In genomic region chr1:40389234-40389815, GRCh38 we compare ENCODE assay signal across 10 cellular contexts. TPM values are rescaled to one million over a fixed set of nuclear protein-coding genes. Genes with fewer than 3 reads are reported as not detected.
DNase-seq lines count a peak whose midpoint lies in the region; ATAC-seq, FAIRE-seq and TF ChIP-seq lines count a peak whose summit lies in the region.
"Had no signal": no experiment of that assay in that cellular context is flagged by ENCODE, and none has a peak within 500 bp of the region (broad histone marks: within the 10 kb centered on the region; RNA-seq: fewer than 3 reads in every experiment).

No MANE protein-coding gene starts in this region.

- peak overlapping the region in 9 of 11 experiments; percentile 41 to 100 (median 97); a peak in 15 of 22 replicates for H3K27ac ChIP-seq in BLaER1 treated with 17β-estradiol and CSF1 and Interleukin-3, amounts not matched to agents 10 nM and 100 nM
- H3K27ac ChIP-seq in MM.1S (ENCODE audit: low read length), result peak overlapping the region; percentile 91
- peak overlapping the region; percentile 45 for H3K27ac ChIP-seq in GM12878 (ENCODE audit: control insufficient read depth, insufficient read depth)

- no TSS peak for BruUV-seq in GM12878 (replicated peaks; lab: Mats Ljungman, UMichigan)

- TF ChIP-seq EP300 in GM12878 (IDR thresholded peaks at IDR 0.05; ENCODE audit: borderline replicate concordance in 1 of 2, control insufficient read depth in 1 of 2, low read depth in 2 of 2, low read length in 2 of 2), result no peak

- SMC1A ChIA-PET in GM12878 (lab: Charles Lee; ENCODE audit: uncharacterized antibody, unreplicated experiment), result interaction anchor here (0.9 to 18.1 kb wide), 4 partner anchors 12 to 45 kb away, joined by 3 to 426 read pairs (median 15); partner anchors contain the start of gene SMAP2

- peaks cover 13 to 34% (median 18%) of the 10 kb centered on the region in 11 experiments for H3K36me3 ChIP-seq in BLaER1 treated with 17β-estradiol and CSF1 and Interleukin-3, amounts not matched to agents 10 nM and 100 nM
- H3K36me3 ChIP-seq in MM.1S (replicated peaks; ENCODE audit: insufficient read depth, low read length), result no peaks in the 10 kb centered on the region
- peaks cover 2 to 8% of the 10 kb centered on the region in 2 experiments; a peak in 3 of 4 replicates for H3K36me3 ChIP-seq in GM12878 (ENCODE audit: control insufficient read depth in 2 of 2, insufficient read depth in 2 of 2, low read length in 1 of 2)

- TF ChIP-seq RAD21 in GM12878 (IDR thresholded peaks at IDR 0.05; ENCODE audit: insufficient read depth, low read depth, low read length), result no peak

- no peaks in the 10 kb centered on the region for H4K20me1 ChIP-seq in BLaER1 treated with 17β-estradiol and CSF1 and Interleukin-3, amounts not matched to agents 10 nM and 100 nM
- H4K20me1 ChIP-seq in MM.1S (ENCODE audit: insufficient read depth, low read length) (no peaks in the 10 kb centered on the region), GM12878 (ENCODE audit: control insufficient read depth, insufficient read depth) (no peaks in the 10 kb centered on the region; the same call in 1 of the 2 replicates)

- peak; percentile 57 for DNase-seq in MM.1S
- DNase-seq in GM12878 (ENCODE audit: low read depth, low spot score), result no peak
- peak in 6 of 10 donors; percentile 32 to 67 (median 56) for DNase-seq in naive thymus-derived CD8-positive, alpha-beta T cell
- no peak for DNase-seq in omental fat pad (ENCODE audit: low spot score)
- DNase-seq in NCI-H524 (lab: John Stamatoyannopoulos, UW), result no peak
- DNase-seq: SHP77 treated with DMSO at 0.1 percent for 48 hours had no signal

- intact Hi-C loops in GM12878 (cut with micrococcal nuclease; ENCODE audit: unreplicated experiment), result no loop called here

- POLR2A ChIA-PET in GM12878 (lab: Charles Lee), result interaction anchor here (0.9 to 15.7 kb wide), 3 partner anchors 10 to 25 kb away, joined by 3 to 243 read pairs (median 22); no protein-coding TSS in a partner anchor
- POLR2A ChIA-PET in naive thymus-derived CD8-positive, alpha-beta T cell (lab: Charles Lee), result interaction anchor here (0.6 to 15.9 kb wide), 11 partner anchors 8 to 329 kb away, joined by 3 to 384 read pairs (median 6); partner anchors contain the start of genes COL9A2, SMAP2 and ZMPSTE24

- peaks cover 0 to 20% (median 6%) of the 10 kb centered on the region in 11 experiments; a peak in 8 of 22 replicates for H3K9me3 ChIP-seq in BLaER1 treated with 17β-estradiol and CSF1 and Interleukin-3, amounts not matched to agents 10 nM and 100 nM (replicated peaks in 1 of 11)
- H3K9me3 ChIP-seq in MM.1S (replicated peaks; ENCODE audit: insufficient read depth, low read length) (no peaks in the 10 kb centered on the region), GM12878 (replicated peaks; ENCODE audit: control insufficient read depth, insufficient read depth, low read length) (no peaks in the 10 kb centered on the region)
- H3K9me3 ChIP-seq: Caco-2 had no signal

- ATAC-seq in GM12878, result no peak
- peak; percentile 7 to 24 for ATAC-seq in naive thymus-derived CD8-positive, alpha-beta T cell
- ATAC-seq in omental fat pad (ENCODE audit: low FRiP score), result no peak
- ATAC-seq in HG03039 (IDR thresholded peaks at IDR 0.05; ENCODE audit: unreplicated experiment), result no peak
- ATAC-seq in HG02840 (IDR thresholded peaks at IDR 0.05; ENCODE audit: low FRiP score, unreplicated experiment), result no peak

- peaks cover 35 to 95% (median 84%) of the 10 kb centered on the region in 4 donors for H3K4me1 Mint-ChIP-seq in naive thymus-derived CD8-positive, alpha-beta T cell

- TF ChIP-seq CTCF in MM.1S (IDR thresholded peaks at IDR 0.05; ENCODE audit: low read length) (no peak), GM12878 (IDR thresholded peaks at IDR 0.05 in 2 of 3, conservative IDR thresholded peaks at IDR 0.05 in 1 of 3; ENCODE audit: control insufficient read depth in 2 of 3, extremely low read depth in 1 of 3, insufficient read depth in 1 of 3, low read depth in 3 of 3, low read length in 3 of 3) (no peak), omental fat pad (IDR thresholded peaks at IDR 0.05) (no peak)

- no peak overlapping the region for H2AFZ ChIP-seq in MM.1S (ENCODE audit: low read length)
- no peak overlapping the region for H2AFZ ChIP-seq in GM12878 (ENCODE audit: control insufficient read depth, low read depth, low read length)

- in situ Hi-C loops in GM12878 (cut with MboI), result no loop called here

- H3K27ac Mint-ChIP-seq in naive thymus-derived CD8-positive, alpha-beta T cell, result peak overlapping the region; percentile 97 to 100 (median 99)

- H3K36me3 Mint-ChIP-seq in naive thymus-derived CD8-positive, alpha-beta T cell, result peaks cover 0 to 36% (median 22%) of the 10 kb centered on the region in 3 donors

- H3K4me2 ChIP-seq in BLaER1 treated with 17β-estradiol and CSF1 and Interleukin-3, amounts not matched to agents 10 nM and 100 nM, result peak overlapping the region in 6 of 11 experiments; percentile 34 to 98 (median 70); a peak in 11 of 22 replicates
- H3K4me2 ChIP-seq in MM.1S (ENCODE audit: low read depth, low read length) (peak overlapping the region; percentile 57; the same call in 1 of the 2 replicates), GM12878 (ENCODE audit: control insufficient read depth, insufficient read depth) (peak overlapping the region; percentile 11)

- no peaks in the 10 kb centered on the region for H3K9me3 Mint-ChIP-seq in naive thymus-derived CD8-positive, alpha-beta T cell

- H3K4me3 ChIP-seq in BLaER1 treated with 17β-estradiol and CSF1 and Interleukin-3, amounts not matched to agents 10 nM and 100 nM, result peak overlapping the region in 1 of 10 experiments; percentile 3; a peak in 1 of 20 replicates
- no peak overlapping the region for H3K4me3 ChIP-seq in MM.1S (ENCODE audit: low read length)
- no peak overlapping the region for H3K4me3 ChIP-seq in GM12878

- FAIRE-seq in GM12878 (lab: Jason Lieb, UNC), result no peak

- H3F3A ChIP-seq in MM.1S (ENCODE audit: insufficient read depth, low read length), result peaks cover 54% of the 10 kb centered on the region

- CTCF ChIA-PET in GM12878 (lab: Yijun Ruan, JAX), result interaction anchor here (1.2 to 18.7 kb wide), 2 partner anchors 13 to 144 kb away, joined by 3 to 271 read pairs; no protein-coding TSS in a partner anchor

- peaks cover 55 to 95% (median 88%) of the 10 kb centered on the region in 10 experiments for H3K4me1 ChIP-seq in BLaER1 treated with 17β-estradiol and CSF1 and Interleukin-3, amounts not matched to agents 10 nM and 100 nM
- H3K4me1 ChIP-seq in MM.1S (ENCODE audit: low read length) (peaks cover 70% of the 10 kb centered on the region), GM12878 (ENCODE audit: control insufficient read depth, insufficient read depth, low read length) (peaks cover 70% of the 10 kb centered on the region)
- H3K4me1 ChIP-seq: Caco-2 had no signal

- no peaks in the 10 kb centered on the region for H3K27me3 ChIP-seq in BLaER1 treated with 17β-estradiol and CSF1 and Interleukin-3, amounts not matched to agents 10 nM and 100 nM
- H3K27me3 ChIP-seq in MM.1S (replicated peaks; ENCODE audit: insufficient read depth, low read length) (no peaks in the 10 kb centered on the region), GM12878 (replicated peaks in 1 of 2; ENCODE audit: control insufficient read depth in 2 of 2, insufficient read depth in 2 of 2, low read length in 1 of 2) (no peaks in the 10 kb centered on the region)

- 0 out of 2 replicates have a peak, but pooled peaks have one; percentile 17 for TF ChIP-seq POLR2A in GM12878 (IDR thresholded peaks at IDR 0.05; ENCODE audit: low read depth, low read length)

- peak overlapping the region; percentile 84 to 99 (median 95) for H3K4me3 Mint-ChIP-seq in naive thymus-derived CD8-positive, alpha-beta T cell

- H3K9me2 ChIP-seq in MM.1S (replicated peaks; ENCODE audit: insufficient read depth, low read length), result no peaks in the 10 kb centered on the region

- RAD21 ChIA-PET in GM12878 (lab: Charles Lee; ENCODE audit: unreplicated experiment), result interaction anchor here (2.3 to 12.1 kb wide), 2 partner anchors 10 to 15 kb away, joined by 8 to 189 read pairs; partner anchors contain the start of gene SMAP2

- H3K79me2 ChIP-seq in MM.1S (ENCODE audit: low read length), result peaks cover 87% of the 10 kb centered on the region
- peaks cover 94% of the 10 kb centered on the region for H3K79me2 ChIP-seq in GM12878 (ENCODE audit: control insufficient read depth, insufficient read depth, low read length)

- no peaks in the 10 kb centered on the region for H3K27me3 Mint-ChIP-seq in naive thymus-derived CD8-positive, alpha-beta T cell

- peak overlapping the region in 3 of 11 experiments; percentile 7 to 98 (median 65); a peak in 6 of 22 replicates for H3K9ac ChIP-seq in BLaER1 treated with 17β-estradiol and CSF1 and Interleukin-3, amounts not matched to agents 10 nM and 100 nM
- H3K9ac ChIP-seq in MM.1S (ENCODE audit: low read length) (peak overlapping the region; percentile 50), GM12878 (ENCODE audit: control insufficient read depth, insufficient read depth, low read length) (no peak overlapping the region)

- 30% methylated on average over 3 of the region's 3 CpGs for WGBS in GM12878 (ENCODE audit: insufficient coverage, insufficient replicate concordance, low lambda C conversion rate, missing lambda C conversion rate)

TF ChIP-seq in GM12878, 131 proteins besides CTCF, POLR2A, EP300 and RAD21 (continues in another document):
- no peak for TF ChIP-seq CEBPB (IDR thresholded peaks at IDR 0.05; ENCODE audit: borderline replicate concordance in 1 of 2, low read depth in 2 of 2, low read length in 2 of 2)
- no peak for TF ChIP-seq SUZ12 (IDR thresholded peaks at IDR 0.05; ENCODE audit: unreplicated experiment)

RNA-seq across cellular contexts. Expression of gene SMAP2, which starts 15.8 kb away (rescaled TPM):
- 113 and 116 TPM in 2 replicates for total RNA-seq in GM12878 (2013; cell fraction: nucleolus; rRNA removed)
- 103 and 107 TPM in 2 replicates for total RNA-seq in GM12878 (2014; rRNA removed)
- 92.9 and 97.1 TPM in 2 replicates for total RNA-seq in GM12878 (2014; rRNA removed; fragmentation: Illumina TruSeq; extraction: Trizol)
- total RNA-seq in GM12878 (2021), result 115 and 121 TPM in 2 replicates
- polyA plus RNA-seq in GM12878 (2011; ENCODE audit: low read depth), result 97.2 TPM
- 103 and 120 TPM in 2 replicates for polyA plus RNA-seq in GM12878 (2011; rRNA removed)
- 116 and 137 TPM in 2 replicates for polyA plus RNA-seq in GM12878 (2011; cell fraction: cytosol; rRNA removed)
- polyA plus RNA-seq in GM12878 (2011; cell fraction: nucleus; rRNA removed), result 79.9 and 86.8 TPM in 2 replicates
- polyA plus RNA-seq in GM12878 (2012), result 109 and 156 TPM in 2 replicates
- 177 and 223 TPM in 2 replicates for polyA plus RNA-seq in GM12878 (2014; fragmentation: Illumina TruSeq; extraction: Trizol)
- 10 to 100 TPM; 33.4 to 42.4 TPM for polyA plus RNA-seq in GM12878 (2014; fragmentation: Nextera tagmentation; extraction: Ambion mirVana)
- 98.3 and 107 TPM in 2 replicates for polyA plus RNA-seq in GM12878 (2014; rRNA removed)
- 100 to 1,000 TPM in 1 of 2 experiments, 10 to 100 TPM in 1; 92.1 to 108 TPM for polyA plus RNA-seq in GM12878 (2016; fragmentation: Nextera tagmentation; extraction: Ambion mirVana)
- 136 and 166 TPM in 2 replicates for polyA minus RNA-seq in GM12878 (2011; rRNA and poly(A)+ RNA removed)
- 42.6 and 47.7 TPM in 2 replicates for polyA minus RNA-seq in GM12878 (2011; cell fraction: cytosol; rRNA and poly(A)+ RNA removed)
- 26.1 and 37.2 TPM in 2 replicates for polyA minus RNA-seq in GM12878 (2011; cell fraction: nucleus; rRNA and poly(A)+ RNA removed)
- 100 to 1,000 TPM; 154 to 160 TPM for total RNA-seq in naive thymus-derived CD8-positive, alpha-beta T cell
- polyA plus RNA-seq in naive thymus-derived CD8-positive, alpha-beta T cell, result 100 to 1,000 TPM; 297 to 506 (median 298) TPM
- total RNA-seq in omental fat pad, result 100 to 1,000 TPM in 1 of 4 donors, 10 to 100 TPM in 3; 45.4 to 119 (median 60.1) TPM

Comparison
In these comparisons a context has a peak if more than half of its experiments do, and no peak if none do; other contexts are left out.
1. H3K27ac ChIP-seq: peak in every context shown above with its lines; median percentile 97 in BLaER1 treated with 17β-estradiol and CSF1 and Interleukin-3, amounts not matched to agents 10 nM and 100 nM; 91 in MM.1S; 45 in GM12878.
2. H3K4me2 ChIP-seq: peak in every context shown above with its lines; median percentile 70 in BLaER1 treated with 17β-estradiol and CSF1 and Interleukin-3, amounts not matched to agents 10 nM and 100 nM; 57 in MM.1S; 11 in GM12878.
3. DNase-seq: peak in MM.1S (single experiment) and naive thymus-derived CD8-positive, alpha-beta T cell (6 of 10); none in GM12878 (single experiment), omental fat pad (single experiment) and NCI-H524 (0 of 2).
4. ATAC-seq: peak in naive thymus-derived CD8-positive, alpha-beta T cell (2 of 2); none in GM12878 (single experiment), omental fat pad (single experiment), HG03039 (single experiment) and HG02840 (single experiment).